ENCODE assay signal across 18 cellular contexts in the genomic region with DNA sequence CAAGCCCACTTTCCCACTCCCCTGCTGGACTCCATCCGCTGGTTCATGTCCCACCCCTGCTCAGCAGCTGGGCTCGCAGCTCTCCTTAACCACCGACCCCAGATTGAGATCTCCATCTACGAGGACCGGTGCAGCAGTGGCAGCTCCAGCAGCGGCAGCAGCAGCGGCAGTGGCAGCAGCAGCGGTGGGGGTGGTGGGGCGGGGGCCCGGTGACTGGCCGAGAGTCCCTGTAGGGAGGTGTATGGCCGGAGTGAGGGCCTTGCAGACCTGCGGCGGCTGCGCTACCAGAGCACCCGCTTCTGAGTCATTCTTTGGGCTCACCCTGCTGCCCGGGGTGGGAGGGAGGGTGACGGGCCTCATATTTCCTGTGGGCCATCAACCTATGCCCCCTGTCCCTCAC. TPM values are rescaled to one million over a fixed set of nuclear protein-coding genes. Genes with fewer than 3 reads are reported as not detected.
DNase-seq lines count a peak whose midpoint lies in the region; ATAC-seq and TF ChIP-seq lines count a peak whose summit lies in the region.
"Had no signal": no experiment of that assay in that cellular context is flagged by ENCODE, and none has a peak within 500 bp of the region (broad histone marks: within the 10 kb centered on the region; RNA-seq: fewer than 3 reads in every experiment).

No MANE protein-coding gene starts in this region.

- TF ChIP-seq CTCF in SK-N-SH (IDR thresholded peaks at IDR 0.05): no peak
- no peak for TF ChIP-seq CTCF in osteoblast (IDR thresholded peaks at IDR 0.05; ENCODE audit: extremely low read depth, low read depth, low read length)
- no peak for TF ChIP-seq CTCF in foreskin fibroblast (IDR thresholded peaks at IDR 0.05; ENCODE audit: low read depth, low read length)
- no peak for TF ChIP-seq CTCF in transverse colon (IDR thresholded peaks at IDR 0.05)

- in situ Hi-C loops in transverse colon (cut with MboI; ENCODE audit: low pct_ligation_motif_present in 1 of 4, low pct_unique_long_range_greater_than_20kb in 1 of 4, low sequenced_read_pairs in 3 of 4): no loop called here

- H3K27ac ChIP-seq in SK-N-SH (ENCODE audit: low read depth in 2 of 2, low read length in 1 of 2): no peak overlapping the region
- no peak overlapping the region for H3K27ac ChIP-seq in osteoblast (ENCODE audit: low read depth, low read length)
- H3K27ac ChIP-seq in transverse colon: no peak overlapping the region
- H3K27ac ChIP-seq: 22Rv1, BLaER1, HL-60 had no signal

- CTCF ChIA-PET in SK-N-SH (lab: Yijun Ruan, JAX): interaction anchor here (1.4 to 1.6 kb wide), 2 partner anchors 73 to 105 kb away, joined by 3 to 12 read pairs; no protein-coding TSS in a partner anchor

- intact Hi-C loops in transverse colon (cut with DNase I; ENCODE audit: low total_unique reads): no loop called here

- H3K9ac ChIP-seq in SK-N-SH: no peak overlapping the region
- H3K9ac ChIP-seq: BLaER1 had no signal

- peaks cover 0 to 16% of the 10 kb centered on the region in 2 experiments; a peak in 2 of 4 replicates for H3K4me1 ChIP-seq in SK-N-SH (ENCODE audit: control insufficient read depth in 1 of 2, insufficient read depth in 2 of 2, low read depth in 1 of 2, low read length in 1 of 2)
- H3K4me1 ChIP-seq in osteoblast (ENCODE audit: insufficient read depth, low read length): peaks cover 8% of the 10 kb centered on the region
- peaks cover 6 to 10% (median 8%) of the 10 kb centered on the region in 4 donors for H3K4me1 ChIP-seq in transverse colon
- H3K4me1 ChIP-seq: HAP-1 had no signal

- no peak overlapping the region for H3K4me2 ChIP-seq in SK-N-SH
- H3K4me2 ChIP-seq in osteoblast (ENCODE audit: insufficient read depth, low read length): no peak overlapping the region
- H3K4me2 ChIP-seq: BLaER1, GM23338 had no signal

- TF ChIP-seq POLR2A in transverse colon (IDR thresholded peaks at IDR 0.05): no peak

- no peaks in the 10 kb centered on the region for H4K20me1 ChIP-seq in SK-N-SH (ENCODE audit: insufficient read depth)
- no peaks in the 10 kb centered on the region for H4K20me1 ChIP-seq in osteoblast (ENCODE audit: insufficient read depth, low read length)

- peak; percentile 59 for DNase-seq in SK-N-SH
- peak; percentile 58 for DNase-seq in SK-N-DZ (ENCODE audit: low spot score)
- peak; percentile 68 for DNase-seq in osteoblast (ENCODE audit: insufficient read length, low spot score, missing footprints)
- no peak for DNase-seq in DMS53 (lab: John Stamatoyannopoulos, UW)
- DNase-seq in foreskin fibroblast: no peak
- no peak for DNase-seq in transverse colon
- DNase-seq in amygdala (lab: John Stamatoyannopoulos, UW): no peak
- DNase-seq: AML-193; CD4-positive, CD25-positive, alpha-beta regulatory T cell; DMS79; EL; GDM1 had no signal

- H3K9me3 ChIP-seq in SK-N-SH (no peaks in the 10 kb centered on the region), osteoblast (ENCODE audit: low read depth, low read length) (no peaks in the 10 kb centered on the region), transverse colon (no peaks in the 10 kb centered on the region)
- H3K9me3 ChIP-seq: BLaER1, HAP-1 had no signal

- ATAC-seq in SK-N-SH treated with all-trans-retinoic acid at 6 μM for 48 hours: no peak
- ATAC-seq: GM23338 had no signal

- peaks cover 23% of the 10 kb centered on the region for H3K27me3 ChIP-seq in SK-N-SH (ENCODE audit: insufficient read depth)
- H3K27me3 ChIP-seq in osteoblast (ENCODE audit: insufficient read depth, low read length): peaks cover 14% of the 10 kb centered on the region
- H3K27me3 ChIP-seq in transverse colon: peaks cover 9% of the 10 kb centered on the region

- no peak overlapping the region for H2AFZ ChIP-seq in SK-N-SH (ENCODE audit: low read depth)
- H2AFZ ChIP-seq in osteoblast (ENCODE audit: low read length): no peak overlapping the region
- H2AFZ ChIP-seq: GM23338 had no signal

- TF ChIP-seq EP300 in SK-N-SH (IDR thresholded peaks at IDR 0.05; ENCODE audit: borderline replicate concordance in 1 of 2, low read depth in 1 of 2, low read length in 1 of 2) (no peak), transverse colon (IDR thresholded peaks at IDR 0.05; ENCODE audit: low read depth) (no peak)

- no peaks in the 10 kb centered on the region for H3F3A ChIP-seq in SK-N-SH (replicated peaks; ENCODE audit: insufficient read depth)

- 69% methylated on average over 12 of the region's 18 CpGs for WGBS in SK-N-SH (ENCODE audit: low lambda C conversion rate)
- 71% methylated on average over 11 of the region's 18 CpGs; no CpG with 5 or more reads in 1 of the 2 donors for WGBS in transverse colon (ENCODE audit: low coverage in 1 of 2), 2 donors

- no peak for TF ChIP-seq RAD21 in SK-N-SH (IDR thresholded peaks at IDR 0.05; ENCODE audit: low read length)

- POLR2A ChIA-PET in SK-N-SH (lab: Yijun Ruan, JAX): interaction anchor here (0.8 kb wide), 1 partner anchor 15 kb away, joined by 4 read pairs; no protein-coding TSS in a partner anchor

- no peak overlapping the region for H3K4me3 ChIP-seq in SK-N-SH (ENCODE audit: low read depth in 2 of 2, low read length in 1 of 2)
- no peak overlapping the region for H3K4me3 ChIP-seq in osteoblast (ENCODE audit: insufficient read depth, low read length)
- H3K4me3 ChIP-seq in foreskin fibroblast (ENCODE audit: low read depth in 1 of 2, low read length in 2 of 2): no peak overlapping the region
- H3K4me3 ChIP-seq in transverse colon: no peak overlapping the region
- H3K4me3 ChIP-seq: BLaER1, GM23338, HAP-1 had no signal

- H3K79me2 ChIP-seq in SK-N-SH (ENCODE audit: insufficient read depth) (no peaks in the 10 kb centered on the region), osteoblast (ENCODE audit: insufficient read depth, low read length) (no peaks in the 10 kb centered on the region)

- H3K36me3 ChIP-seq in SK-N-SH (replicated peaks in 1 of 2; ENCODE audit: control insufficient read depth in 1 of 2, insufficient read depth in 2 of 2, low read length in 1 of 2) (no peaks in the 10 kb centered on the region), osteoblast (ENCODE audit: insufficient read depth, low read length) (no peaks in the 10 kb centered on the region), transverse colon (no peaks in the 10 kb centered on the region)
- H3K36me3 ChIP-seq: BLaER1, HAP-1 had no signal

- H3K9me2 ChIP-seq in SK-N-SH: no peaks in the 10 kb centered on the region

TF ChIP-seq in SK-N-SH, 30 proteins besides CTCF, POLR2A, EP300 and RAD21:
- peak; percentile 42; the same call in 1 of the 2 replicates for TF ChIP-seq GATA2 (CRISPR knock-in tag; IDR thresholded peaks at IDR 0.05)
- no peak for TF ChIP-seq SMC3 (IDR thresholded peaks at IDR 0.05; ENCODE audit: low read depth, low read length)

TF ChIP-seq in SK-N-SH treated with all-trans-retinoic acid at 6 μM for 48 hours, 23 proteins besides CTCF, POLR2A, EP300 and RAD21:
- TF ChIP-seq SNAI2 (CRISPR knock-in tag; IDR thresholded peaks at IDR 0.05): no peak

RNA-seq across cellular contexts. Expression of a gene that starts 15.8 kb away (rescaled TPM):
- 0.03 and 0.13 TPM in 2 replicates for polyA plus RNA-seq in SK-N-SH (2012; rRNA removed)
- polyA plus RNA-seq in SK-N-SH (2012; cell fraction: cytosol; rRNA removed): 0.08 and 0.22 TPM in 2 replicates
- 0.18 and 0.31 TPM in 2 replicates for polyA plus RNA-seq in SK-N-SH (2012; cell fraction: nucleus; rRNA removed)
- polyA plus RNA-seq in SK-N-DZ (2014; cell fraction: cytosol; rRNA removed): 0.10 and 0.18 TPM in 2 replicates
- 0.40 and 1.0 TPM in 2 replicates for polyA plus RNA-seq in SK-N-DZ (2014; cell fraction: nucleus; rRNA removed)
- under 0.01 TPM in 1 of 2 replicates, not detected in the other for total RNA-seq in osteoblast
- under 1 TPM in 2 of 4 donors, not detected in 2; 0.14 to 0.16 TPM for total RNA-seq in transverse colon

Comparison
In these comparisons a context has a peak if more than half of its experiments do, and no peak if none do; other contexts are left out.
1. DNase-seq: peak in SK-N-SH (single experiment), SK-N-DZ (single experiment) and osteoblast (single experiment); none in DMS53 (single experiment), foreskin fibroblast (0 of 2), transverse colon (single experiment) and amygdala (0 of 56).